ENCODE assay signal across 23 cellular contexts in the genomic region with DNA sequence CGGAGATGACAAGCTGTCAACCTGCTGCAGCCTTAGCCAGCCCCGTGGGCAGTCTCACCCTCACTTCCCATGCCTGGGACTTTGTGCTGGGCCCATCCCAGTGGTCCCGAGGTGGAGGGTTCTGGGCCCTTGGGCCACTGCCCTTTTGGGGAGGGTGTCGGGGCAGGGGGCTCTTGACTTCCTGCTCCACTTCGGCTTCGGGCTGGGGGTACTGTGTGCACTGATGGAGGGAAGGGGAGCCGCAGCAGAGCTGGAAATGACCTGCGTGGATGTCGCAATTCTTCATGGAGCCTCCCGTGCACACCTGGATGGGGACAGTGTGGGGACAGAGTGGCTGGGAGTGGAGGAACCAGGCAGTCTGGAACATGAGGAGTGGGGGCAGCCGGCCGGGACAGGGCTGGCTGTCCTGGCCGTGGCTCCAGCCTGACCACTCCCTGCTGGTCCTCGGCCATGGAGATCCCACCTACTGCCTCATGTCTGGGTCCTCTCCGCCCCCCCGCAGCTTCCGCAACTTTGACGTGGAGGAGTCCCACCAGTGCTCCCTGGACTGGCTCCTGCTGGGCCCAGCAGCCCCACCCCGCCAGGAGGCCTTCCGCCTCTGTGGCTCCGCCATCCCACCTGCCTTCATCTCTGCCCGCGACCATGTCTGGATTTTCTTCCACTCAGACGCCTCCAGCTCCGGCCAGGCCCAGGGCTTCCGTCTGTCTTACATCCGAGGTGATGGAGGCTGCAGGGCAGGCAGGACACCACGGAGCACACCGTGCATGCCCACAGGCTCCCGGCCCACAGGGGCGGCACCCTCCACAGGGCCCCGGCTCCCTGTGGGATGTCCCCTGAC. TPM values are rescaled to one million over a fixed set of nuclear protein-coding genes. Genes with fewer than 3 reads are reported as not detected.
"Had no signal": no experiment of that assay in that cellular context is flagged by ENCODE, and none has a peak within 500 bp of the region (broad histone marks: within the 10 kb centered on the region; RNA-seq: fewer than 3 reads in every experiment).

No MANE protein-coding gene starts in this region.

- H3K36me3 Mint-ChIP-seq: immature natural killer cell, naive B cell had no signal

- H3K4me1 Mint-ChIP-seq: immature natural killer cell, naive B cell, nephron had no signal

- H3K4me3 ChIP-seq: esophagus muscularis mucosa, gastrocnemius medialis, suprapubic skin, thyroid gland, upper lobe of left lung, uterus had no signal

- H3K27ac Mint-ChIP-seq: dendritic cell treated with granulocyte-macrophage colony-stimulating factor and Interleukin-4, amounts not matched to agents 40 ng/mL and 50 ng/mL, for 4 days; effector memory CD8-positive, alpha-beta T cell; immature natural killer cell; nephron had no signal

- H3K27ac ChIP-seq: epithelial cell of prostate, esophagus muscularis mucosa, gastrocnemius medialis, suprapubic skin, thyroid gland, upper lobe of left lung, uterus had no signal

- H3K4me3 Mint-ChIP-seq: dendritic cell treated with granulocyte-macrophage colony-stimulating factor and Interleukin-4, amounts not matched to agents 40 ng/mL and 50 ng/mL, for 4 days; effector memory CD8-positive, alpha-beta T cell; immature natural killer cell; naive B cell; nephron had no signal

- H3K4me1 ChIP-seq: esophagus muscularis mucosa, gastrocnemius medialis, suprapubic skin, thyroid gland, upper lobe of left lung, uterus had no signal

- H3K27me3 ChIP-seq: esophagus muscularis mucosa, gastrocnemius medialis, suprapubic skin, thyroid gland, upper lobe of left lung, uterus had no signal

- H3K27me3 Mint-ChIP-seq: dendritic cell treated with granulocyte-macrophage colony-stimulating factor and Interleukin-4, amounts not matched to agents 40 ng/mL and 50 ng/mL, for 4 days had no signal

- H3K36me3 ChIP-seq: gastrocnemius medialis, uterus had no signal

- H3K9me3 Mint-ChIP-seq: dendritic cell treated with granulocyte-macrophage colony-stimulating factor and Interleukin-4, amounts not matched to agents 40 ng/mL and 50 ng/mL, for 4 days; effector memory CD8-positive, alpha-beta T cell; immature natural killer cell; naive B cell; nephron had no signal

- DNase-seq: effector memory CD8-positive, alpha-beta T cell; gastrocnemius medialis; immature natural killer cell; left colon; left ventricle myocardium superior; mesendoderm; naive B cell; small intestine; stimulated activated CD4-positive, alpha-beta T cell treated with anti-CD3 and anti-CD28 coated beads, Interleukin-2, amount 100 ng/mL, for 48 hours; stimulated activated naive CD4-positive, alpha-beta T cell treated with Interleukin-2 at 50 U/mL for 16 hours; thyroid gland; uterus had no signal

- H3K9me3 ChIP-seq: esophagus muscularis mucosa, gastrocnemius medialis, suprapubic skin, thyroid gland, upper lobe of left lung, uterus had no signal

RNA-seq across cellular contexts. Expression of a gene that starts 10.2 kb away (rescaled TPM):
- polyA plus RNA-seq: immature natural killer cell had no signal

RNA-seq across cellular contexts. Expression of a gene that starts 21.3 kb away (rescaled TPM):
- total RNA-seq: esophagus muscularis mucosa, fibroblast of villous mesenchyme, gastrocnemius medialis, left ventricle myocardium superior, lung microvascular endothelial cell, osteocyte, pulmonary artery endothelial cell, uterus had no signal
- polyA plus RNA-seq: immature natural killer cell, keratinocyte had no signal
